35 cellular contexts compared by ENCODE assay signal in the genomic region with DNA sequence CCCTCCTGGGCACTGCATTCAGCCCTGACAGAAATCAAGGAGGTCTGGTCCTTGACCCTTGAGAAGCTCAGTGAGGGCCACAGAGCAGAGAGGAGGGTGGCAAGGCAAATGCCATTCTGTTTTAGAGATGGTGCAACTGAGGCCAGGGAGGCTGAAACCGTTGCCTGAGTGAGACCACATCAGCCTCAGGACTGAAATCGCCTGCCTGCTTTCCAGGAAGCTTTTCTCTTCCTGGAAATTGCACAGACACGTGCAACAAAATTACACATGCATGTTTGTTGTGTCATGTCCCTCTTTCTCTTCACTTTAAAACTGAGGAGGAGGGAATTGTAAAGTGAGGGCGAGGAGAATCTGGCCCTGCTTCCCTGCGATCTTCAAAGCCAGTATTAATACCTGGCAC.
"Had no signal": no experiment of that assay in that cellular context is flagged by ENCODE, and none has a peak within 500 bp of the region (broad histone marks: within the 10 kb centered on the region; RNA-seq: fewer than 3 reads in every experiment).

No MANE protein-coding gene starts in this region.

- H3K27me3 ChIP-seq: ascending aorta had no signal

- H3K4me3 ChIP-seq: ascending aorta, cardiac muscle cell, SJSA1 had no signal

- H3K9me2 ChIP-seq: SK-N-SH had no signal

- H3K36me3 ChIP-seq: ascending aorta, cardiac muscle cell, SJSA1 had no signal

- H3K9me3 Mint-ChIP-seq: activated B cell treated with CpG ODN at 0.5 μM for 24 hours; activated CD4-positive, alpha-beta memory T cell treated with anti-CD3 and anti-CD28 coated beads, Interleukin-2, amount 10 ng/mL, durations not matched to agents 7 days and 5 days; activated naive CD4-positive, alpha-beta T cell treated with anti-CD3 and anti-CD28 coated beads, Interleukin-2, amount 50 U/mL, for 24 hours; activated naive CD8-positive, alpha-beta T cell treated with anti-CD3 and anti-CD28 coated beads, Interleukin-2, amount 10 ng/mL, durations not matched to agents 7 days and 5 days; central memory CD8-positive, alpha-beta T cell; T-helper 1 cell treated with Interleukin-12 subunit alpha and Interleukin-12 subunit beta and Interleukin-4 antibody, amounts not matched to agents 30 μg/mL and 1 μg/mL, for 36 hours; T-helper 2 cell treated with Interferon-gamma antibody and Interleukin-4, amounts not matched to agents 5 μg/mL and 100 μg/mL, for 36 hours had no signal

- H3K4me3 Mint-ChIP-seq: activated B cell treated with CpG ODN at 0.5 μM for 24 hours; activated CD4-positive, alpha-beta memory T cell treated with anti-CD3 and anti-CD28 coated beads, Interleukin-2, amount 10 ng/mL, durations not matched to agents 7 days and 5 days; activated CD8-positive, alpha-beta memory T cell treated with anti-CD3 and anti-CD28 coated beads, Interleukin-2, amount 10 ng/mL, durations not matched to agents 7 days and 5 days; activated naive CD4-positive, alpha-beta T cell treated with anti-CD3 and anti-CD28 coated beads, Interleukin-2, amount 50 U/mL, for 24 hours; activated naive CD8-positive, alpha-beta T cell treated with anti-CD3 and anti-CD28 coated beads, Interleukin-2, amount 10 ng/mL, durations not matched to agents 7 days and 5 days; central memory CD8-positive, alpha-beta T cell; T-helper 1 cell treated with Interleukin-12 subunit alpha and Interleukin-12 subunit beta and Interleukin-4 antibody, amounts not matched to agents 30 μg/mL and 1 μg/mL, for 36 hours; T-helper 2 cell treated with Interferon-gamma antibody and Interleukin-4, amounts not matched to agents 5 μg/mL and 100 μg/mL, for 36 hours had no signal

- H3K4me1 Mint-ChIP-seq: activated B cell treated with CpG ODN at 0.5 μM for 24 hours; activated CD4-positive, alpha-beta memory T cell treated with anti-CD3 and anti-CD28 coated beads, Interleukin-2, amount 10 ng/mL, durations not matched to agents 7 days and 5 days; activated naive CD4-positive, alpha-beta T cell treated with anti-CD3 and anti-CD28 coated beads, Interleukin-2, amount 50 U/mL, for 24 hours; central memory CD8-positive, alpha-beta T cell had no signal

- H3K27ac Mint-ChIP-seq: activated B cell treated with CpG ODN at 0.5 μM for 24 hours; activated CD4-positive, alpha-beta memory T cell treated with anti-CD3 and anti-CD28 coated beads, Interleukin-2, amount 10 ng/mL, durations not matched to agents 7 days and 5 days; activated CD8-positive, alpha-beta memory T cell treated with anti-CD3 and anti-CD28 coated beads, Interleukin-2, amount 10 ng/mL, durations not matched to agents 7 days and 5 days; activated naive CD4-positive, alpha-beta T cell treated with anti-CD3 and anti-CD28 coated beads, Interleukin-2, amount 50 U/mL, for 24 hours; activated naive CD8-positive, alpha-beta T cell treated with anti-CD3 and anti-CD28 coated beads, Interleukin-2, amount 10 ng/mL, durations not matched to agents 7 days and 5 days; T-helper 1 cell treated with Interleukin-12 subunit alpha and Interleukin-12 subunit beta and Interleukin-4 antibody, amounts not matched to agents 30 μg/mL and 1 μg/mL, for 36 hours; T-helper 2 cell treated with Interferon-gamma antibody and Interleukin-4, amounts not matched to agents 5 μg/mL and 100 μg/mL, for 36 hours had no signal

- H3K4me1 ChIP-seq: ascending aorta, SJSA1 had no signal

- H3K4me2 ChIP-seq: SK-N-SH had no signal

- DNase-seq: activated B cell treated with CpG ODN at 0.5 μM for 24 hours; activated CD4-positive, alpha-beta memory T cell treated with anti-CD3 and anti-CD28 coated beads, Interleukin-2, amount 10 ng/mL, durations not matched to agents 7 days and 5 days; activated CD4-positive, alpha-beta T cell treated with anti-CD3 and anti-CD28 coated beads for 1 hour; activated CD4-positive, alpha-beta T cell treated with anti-CD3 and anti-CD28 coated beads for 48 hours; activated CD8-positive, alpha-beta memory T cell treated with anti-CD3 and anti-CD28 coated beads for 24 hours; activated CD8-positive, alpha-beta memory T cell treated with anti-CD3 and anti-CD28 coated beads, Interleukin-2, amount 10 ng/mL, durations not matched to agents 7 days and 5 days; activated CD8-positive, alpha-beta memory T cell treated with anti-CD3 and anti-CD28 coated beads, Interleukin-2, amount 50 U/mL, for 48 hours; activated effector memory CD4-positive, alpha-beta T cell treated with anti-CD3 and anti-CD28 coated beads, Interleukin-2, amount 50 U/mL, for 16 hours; activated naive CD4-positive, alpha-beta T cell; activated naive CD8-positive, alpha-beta T cell treated with anti-CD3 and anti-CD28 coated beads, Interleukin-2, amount 10 ng/mL, durations not matched to agents 7 days and 5 days; activated T-cell treated with anti-CD3 and anti-CD28 coated beads, Interleukin-2, amount 50 U/mL, for 48 hours; amygdala; Kasumi-1; KG1; MM.1S; NCI-H1092 treated with DMSO at 0.1 percent for 48 hours; NCI-H1417; NCI-H1694; NCI-H1930; NCI-H2081 treated with DMSO at 0.1 percent for 48 hours; NCI-H226; NCI-H446 treated with DMSO at 0.1 percent for 48 hours; NCI-H524; NCI-H69; RPMI8226; SHP77 treated with DMSO at 0.1 percent for 48 hours; SK-N-SH had no signal

- H3K9me3 ChIP-seq: ascending aorta, SJSA1 had no signal

- ATAC-seq: activated CD8-positive, alpha-beta memory T cell treated with anti-CD3 and anti-CD28 coated beads, Interleukin-2, amount 10 ng/mL, durations not matched to agents 7 days and 5 days; Panc1 had no signal

- H3K9ac ChIP-seq: SK-N-SH had no signal

- H3K27ac ChIP-seq: ascending aorta, cardiac muscle cell, SJSA1 had no signal

- H3K36me3 Mint-ChIP-seq: activated CD8-positive, alpha-beta memory T cell treated with anti-CD3 and anti-CD28 coated beads, Interleukin-2, amount 10 ng/mL, durations not matched to agents 7 days and 5 days; activated naive CD4-positive, alpha-beta T cell treated with anti-CD3 and anti-CD28 coated beads, Interleukin-2, amount 50 U/mL, for 24 hours; activated naive CD8-positive, alpha-beta T cell treated with anti-CD3 and anti-CD28 coated beads, Interleukin-2, amount 10 ng/mL, durations not matched to agents 7 days and 5 days had no signal
